In the genomic region with DNA sequence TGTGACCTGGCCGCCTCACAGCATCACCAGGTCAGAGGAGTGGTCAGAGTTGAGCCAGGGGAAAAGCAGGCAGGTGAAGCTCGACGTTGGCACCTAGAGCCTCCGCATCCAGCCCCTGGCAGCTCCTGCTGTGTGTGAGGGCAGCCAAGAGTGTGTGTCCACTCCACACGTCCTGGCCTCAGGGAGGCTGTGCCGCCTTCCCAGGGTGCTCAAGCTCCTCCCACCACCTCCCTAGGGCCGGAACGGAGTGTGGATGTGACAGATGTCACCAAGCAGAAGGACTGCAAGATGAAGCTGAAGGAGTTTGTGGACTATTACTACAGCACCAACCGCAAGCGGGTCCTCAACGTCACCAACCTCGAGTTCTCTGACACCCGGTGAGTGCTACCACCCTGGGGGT, we compare ENCODE assay signal across 26 cellular contexts.
A peak's percentile ranks its signal among the peaks of the same experiment; 100 is the strongest.
DNase-seq lines count a peak whose midpoint lies in the region; ATAC-seq and TF ChIP-seq lines count a peak whose summit lies in the region.
"Had no signal": no experiment of that assay in that cellular context is flagged by ENCODE, and none has a peak within 500 bp of the region (broad histone marks: within the 10 kb centered on the region; RNA-seq: fewer than 3 reads in every experiment).

No MANE protein-coding gene starts in this region.

- DNase-seq in activated CD4-positive, alpha-beta T cell treated with anti-CD3 and anti-CD28 coated beads for 1 hour, result peak; percentile 5
- DNase-seq in activated CD4-positive, alpha-beta T cell treated with anti-CD3 and anti-CD28 coated beads for 48 hours, result no peak
- DNase-seq in BE2C, result peak; percentile 5
- DNase-seq in endothelial cell (ENCODE audit: low spot score), result peak; percentile 1
- peak; percentile 5 for DNase-seq in progenitor cell of endocrine pancreas (ENCODE audit: low spot score, unreplicated experiment)
- no peak for DNase-seq in NCI-H187 (lab: John Stamatoyannopoulos, UW)
- DNase-seq in glomerular visceral epithelial cell (ENCODE audit: extremely low spot score), result no peak
- DNase-seq: anterior cingulate cortex, C1 segment of cervical spinal cord, DMS53, hippocampal formation, left colon, mesenchymal stem cell, NCI-H1436 treated with DMSO at 0.1 percent for 48 hours, NCI-H446, NCI-H748 treated with DMSO at 0.1 percent for 48 hours, SHP77 treated with DMSO at 0.1 percent for 48 hours had no signal

- H3K4me1 ChIP-seq in BE2C, result no peaks in the 10 kb centered on the region
- H3K4me1 ChIP-seq: breast epithelium, gastroesophageal sphincter, neural progenitor cell, psoas muscle had no signal

- H3K9me3 Mint-ChIP-seq in endothelial cell (ENCODE audit: unreplicated experiment) (no peaks in the 10 kb centered on the region), progenitor cell of endocrine pancreas (ENCODE audit: low read depth) (no peaks in the 10 kb centered on the region)
- H3K9me3 Mint-ChIP-seq: activated naive CD4-positive, alpha-beta T cell treated with anti-CD3 and anti-CD28 coated beads, Interleukin-2, amount 50 U/mL, for 72 hours; neural progenitor cell; stimulated activated memory B cell treated with anti-CD40 and anti-IgM and Interleukin-4, amounts not matched to agents 10 μg/mL and 1 μg/mL and 100 μg/mL, for 72 hours had no signal

- peaks cover 1% of the 10 kb centered on the region for H3K27me3 Mint-ChIP-seq in endothelial cell (ENCODE audit: unreplicated experiment)
- no peaks in the 10 kb centered on the region for H3K27me3 Mint-ChIP-seq in progenitor cell of endocrine pancreas
- H3K27me3 Mint-ChIP-seq: stimulated activated memory B cell treated with anti-CD40 and anti-IgM and Interleukin-4, amounts not matched to agents 10 μg/mL and 1 μg/mL and 100 μg/mL, for 72 hours had no signal

- ATAC-seq in GM18867 (IDR thresholded peaks at IDR 0.05; ENCODE audit: unreplicated experiment), result no peak
- ATAC-seq: gastroesophageal sphincter; HCT116; left colon; Panc1; stimulated activated memory B cell treated with anti-CD40 and anti-IgM and Interleukin-4, amounts not matched to agents 10 μg/mL and 1 μg/mL and 100 μg/mL, for 72 hours had no signal

- H3K4me3 Mint-ChIP-seq in endothelial cell (ENCODE audit: unreplicated experiment) (no peak overlapping the region), progenitor cell of endocrine pancreas (ENCODE audit: low read depth) (no peak overlapping the region)
- H3K4me3 Mint-ChIP-seq: neural progenitor cell; stimulated activated memory B cell treated with anti-CD40 and anti-IgM and Interleukin-4, amounts not matched to agents 10 μg/mL and 1 μg/mL and 100 μg/mL, for 72 hours had no signal

- no peak overlapping the region for H3K27ac Mint-ChIP-seq in endothelial cell (ENCODE audit: unreplicated experiment)
- H3K27ac Mint-ChIP-seq in progenitor cell of endocrine pancreas, result peak overlapping the region; percentile 35
- H3K27ac Mint-ChIP-seq: activated naive CD4-positive, alpha-beta T cell treated with anti-CD3 and anti-CD28 coated beads, Interleukin-2, amount 50 U/mL, for 72 hours; neural progenitor cell; stimulated activated memory B cell treated with anti-CD40 and anti-IgM and Interleukin-4, amounts not matched to agents 10 μg/mL and 1 μg/mL and 100 μg/mL, for 72 hours had no signal

- no peaks in the 10 kb centered on the region for H3K9me3 ChIP-seq in BE2C
- H3K9me3 ChIP-seq: breast epithelium, gastroesophageal sphincter, psoas muscle had no signal

- no peak overlapping the region for H3K4me3 ChIP-seq in BE2C (ENCODE audit: low read depth, low read length)
- H3K4me3 ChIP-seq: breast epithelium, gastroesophageal sphincter, neural progenitor cell, psoas muscle had no signal

- H3K4me1 Mint-ChIP-seq in endothelial cell (ENCODE audit: unreplicated experiment) (peaks cover under 1% of the 10 kb centered on the region), progenitor cell of endocrine pancreas (ENCODE audit: low read depth) (no peaks in the 10 kb centered on the region)
- H3K4me1 Mint-ChIP-seq: neural progenitor cell; stimulated activated memory B cell treated with anti-CD40 and anti-IgM and Interleukin-4, amounts not matched to agents 10 μg/mL and 1 μg/mL and 100 μg/mL, for 72 hours had no signal

- no peaks in the 10 kb centered on the region for H3K27me3 ChIP-seq in BE2C
- H3K27me3 ChIP-seq: breast epithelium, gastroesophageal sphincter, neural progenitor cell had no signal

- TF ChIP-seq CTCF in BE2C (IDR thresholded peaks at IDR 0.05; ENCODE audit: low read depth, low read length) (no peak), endothelial cell (IDR thresholded peaks at IDR 0.05; ENCODE audit: unreplicated experiment) (no peak), progenitor cell of endocrine pancreas (IDR thresholded peaks at IDR 0.05; ENCODE audit: unreplicated experiment) (no peak)

- peaks cover 12% of the 10 kb centered on the region for H3K36me3 ChIP-seq in BE2C
- H3K36me3 ChIP-seq: neural progenitor cell had no signal

- peaks cover 40% of the 10 kb centered on the region for H3K36me3 Mint-ChIP-seq in endothelial cell (ENCODE audit: low read depth, unreplicated experiment)
- peaks cover 9% of the 10 kb centered on the region for H3K36me3 Mint-ChIP-seq in progenitor cell of endocrine pancreas (ENCODE audit: insufficient read depth)

Comparison
In these comparisons a context has a peak if more than half of its experiments do, and no peak if none do; other contexts are left out.
1. DNase-seq: peak in activated CD4-positive, alpha-beta T cell treated with anti-CD3 and anti-CD28 coated beads for 1 hour (single experiment), BE2C (single experiment), endothelial cell (single experiment) and progenitor cell of endocrine pancreas (single experiment); none in activated CD4-positive, alpha-beta T cell treated with anti-CD3 and anti-CD28 coated beads for 48 hours (single experiment), NCI-H187 (0 of 2) and glomerular visceral epithelial cell (single experiment).